10 cellular contexts compared by ENCODE assay signal in genomic region chr10:100655760-100656421, GRCh38.
DNase-seq lines count a peak whose midpoint lies in the region; ATAC-seq and TF ChIP-seq lines count a peak whose summit lies in the region.
"Had no signal": no experiment of that assay in that cellular context is flagged by ENCODE, and none has a peak within 500 bp of the region (broad histone marks: within the 10 kb centered on the region; RNA-seq: fewer than 3 reads in every experiment).

No MANE protein-coding gene starts in this region.

- POLR2A ChIA-PET in WTC11 (lab: Charles Lee) = interaction anchor here (0.6 kb wide), 1 partner anchor 68 kb away, joined by 3 read pairs; no protein-coding TSS in a partner anchor

- H3K4me1 ChIP-seq in colonic mucosa = no peaks in the 10 kb centered on the region

- H3K9me3 ChIP-seq in colonic mucosa = no peaks in the 10 kb centered on the region

- peak overlapping the region; percentile 82 for H3K4me3 Mint-ChIP-seq in activated CD4-positive, alpha-beta T cell treated with anti-CD3 and anti-CD28 coated beads, Interleukin-2, amount 10 ng/mL, durations not matched to agents 24 days and 14 days
- H3K4me3 Mint-ChIP-seq in WTC11 = peak overlapping the region; percentile 68
- peak overlapping the region; percentile 75 for H3K4me3 Mint-ChIP-seq in stimulated activated effector memory CD8-positive, alpha-beta T cell treated with anti-CD3 and anti-CD28 coated beads, Interleukin-12 subunit alpha, Interleukin-12 subunit beta, amount 100 ng/mL, for 72 hours

- TF ChIP-seq CTCF in WTC11 (IDR thresholded peaks at IDR 0.05) (no peak), colonic mucosa (IDR thresholded peaks at IDR 0.05) (no peak)

- no peak for DNase-seq in activated CD4-positive, alpha-beta T cell treated with anti-CD3 and anti-CD28 coated beads, Interleukin-2, amount 10 ng/mL, durations not matched to agents 24 days and 14 days
- no peak for DNase-seq in activated CD4-positive, alpha-beta T cell treated with anti-CD3 and anti-CD28 coated beads, Interleukin-2, amount 50 U/mL, for 1 hour
- no peak for DNase-seq in WTC11 (ENCODE audit: low spot score)
- DNase-seq in stimulated activated effector memory CD8-positive, alpha-beta T cell treated with anti-CD3 and anti-CD28 coated beads, Interleukin-12 subunit alpha, Interleukin-12 subunit beta, amount 100 ng/mL, for 72 hours (ENCODE audit: low spot score in 2 of 2) = no peak
- no peak for DNase-seq in colonic mucosa
- DNase-seq in D341Med (ENCODE audit: low spot score) = no peak
- DNase-seq: nucleus accumbens, T1000 had no signal

- peak overlapping the region; percentile 63 for H3K27ac Mint-ChIP-seq in activated CD4-positive, alpha-beta T cell treated with anti-CD3 and anti-CD28 coated beads, Interleukin-2, amount 10 ng/mL, durations not matched to agents 24 days and 14 days
- H3K27ac Mint-ChIP-seq in WTC11 = no peak overlapping the region
- H3K27ac Mint-ChIP-seq in stimulated activated effector memory CD8-positive, alpha-beta T cell treated with anti-CD3 and anti-CD28 coated beads, Interleukin-12 subunit alpha, Interleukin-12 subunit beta, amount 100 ng/mL, for 72 hours = no peak overlapping the region

- intact Hi-C loops in activated CD4-positive, alpha-beta T cell treated with anti-CD3 and anti-CD28 coated beads, Interleukin-2, amount 10 ng/mL, durations not matched to agents 24 days and 14 days (cut with micrococcal nuclease) = loop anchor here (2.0 to 10.0 kb wide), 5 partner anchors 87 to 569 kb away; partner anchors contain the start of gene LBX1
- intact Hi-C loops in colonic mucosa (cut with DNase I) = no loop called here

- H3K9me3 Mint-ChIP-seq in activated CD4-positive, alpha-beta T cell treated with anti-CD3 and anti-CD28 coated beads, Interleukin-2, amount 10 ng/mL, durations not matched to agents 24 days and 14 days = peaks cover 9% of the 10 kb centered on the region
- peaks cover 3% of the 10 kb centered on the region; the same call in 1 of the 2 replicates for H3K9me3 Mint-ChIP-seq in WTC11
- no peaks in the 10 kb centered on the region for H3K9me3 Mint-ChIP-seq in stimulated activated effector memory CD8-positive, alpha-beta T cell treated with anti-CD3 and anti-CD28 coated beads, Interleukin-12 subunit alpha, Interleukin-12 subunit beta, amount 100 ng/mL, for 72 hours

- H3K4me3 ChIP-seq in iPS-11a (ENCODE audit: low read depth, low read length) = peak overlapping the region; percentile 8
- no peak overlapping the region for H3K4me3 ChIP-seq in colonic mucosa

- H3K9ac ChIP-seq in colonic mucosa (ENCODE audit: low read depth in 2 of 2, low read length in 2 of 2) = no peak overlapping the region

- H3K27ac ChIP-seq in colonic mucosa = no peak overlapping the region

- no peaks in the 10 kb centered on the region for H3K36me3 ChIP-seq in colonic mucosa

- CTCF ChIA-PET in WTC11 (lab: Charles Lee) = interaction anchor here (1.1 kb wide), 1 partner anchor 222 kb away, joined by 4 read pairs; no protein-coding TSS in a partner anchor

- ATAC-seq in WTC11 (peak; percentile 6; the same call in 1 of the 2 replicates), GM19397 (IDR thresholded peaks at IDR 0.05; ENCODE audit: unreplicated experiment) (no peak)
- no peak for ATAC-seq in stimulated activated effector memory CD8-positive, alpha-beta T cell treated with anti-CD3 and anti-CD28 coated beads, Interleukin-12 subunit alpha, Interleukin-12 subunit beta, amount 100 ng/mL, for 72 hours

- peaks cover 28% of the 10 kb centered on the region for H3K4me1 Mint-ChIP-seq in activated CD4-positive, alpha-beta T cell treated with anti-CD3 and anti-CD28 coated beads, Interleukin-2, amount 10 ng/mL, durations not matched to agents 24 days and 14 days
- H3K4me1 Mint-ChIP-seq in WTC11 = peaks cover 39% of the 10 kb centered on the region
- peaks cover 36% of the 10 kb centered on the region for H3K4me1 Mint-ChIP-seq in stimulated activated effector memory CD8-positive, alpha-beta T cell treated with anti-CD3 and anti-CD28 coated beads, Interleukin-12 subunit alpha, Interleukin-12 subunit beta, amount 100 ng/mL, for 72 hours

- H3K27me3 ChIP-seq in colonic mucosa = peaks cover 78% of the 10 kb centered on the region

- H3K36me3 Mint-ChIP-seq in activated CD4-positive, alpha-beta T cell treated with anti-CD3 and anti-CD28 coated beads, Interleukin-2, amount 10 ng/mL, durations not matched to agents 24 days and 14 days (ENCODE audit: low read depth) = peaks cover 2% of the 10 kb centered on the region
- no peaks in the 10 kb centered on the region for H3K36me3 Mint-ChIP-seq in WTC11
- no peaks in the 10 kb centered on the region for H3K36me3 Mint-ChIP-seq in stimulated activated effector memory CD8-positive, alpha-beta T cell treated with anti-CD3 and anti-CD28 coated beads, Interleukin-12 subunit alpha, Interleukin-12 subunit beta, amount 100 ng/mL, for 72 hours

- peaks cover 76% of the 10 kb centered on the region for H3K27me3 Mint-ChIP-seq in activated CD4-positive, alpha-beta T cell treated with anti-CD3 and anti-CD28 coated beads, Interleukin-2, amount 10 ng/mL, durations not matched to agents 24 days and 14 days
- peaks cover 81% of the 10 kb centered on the region for H3K27me3 Mint-ChIP-seq in WTC11 (ENCODE audit: low read depth)

TF ChIP-seq in WTC11, 78 proteins besides CTCF, POLR2A, EP300 and RAD21:
- TF ChIP-seq CBFB (CRISPR knock-in tag; IDR thresholded peaks at IDR 0.05; ENCODE audit: low read depth) = no peak
- TF ChIP-seq, protein P1, sequence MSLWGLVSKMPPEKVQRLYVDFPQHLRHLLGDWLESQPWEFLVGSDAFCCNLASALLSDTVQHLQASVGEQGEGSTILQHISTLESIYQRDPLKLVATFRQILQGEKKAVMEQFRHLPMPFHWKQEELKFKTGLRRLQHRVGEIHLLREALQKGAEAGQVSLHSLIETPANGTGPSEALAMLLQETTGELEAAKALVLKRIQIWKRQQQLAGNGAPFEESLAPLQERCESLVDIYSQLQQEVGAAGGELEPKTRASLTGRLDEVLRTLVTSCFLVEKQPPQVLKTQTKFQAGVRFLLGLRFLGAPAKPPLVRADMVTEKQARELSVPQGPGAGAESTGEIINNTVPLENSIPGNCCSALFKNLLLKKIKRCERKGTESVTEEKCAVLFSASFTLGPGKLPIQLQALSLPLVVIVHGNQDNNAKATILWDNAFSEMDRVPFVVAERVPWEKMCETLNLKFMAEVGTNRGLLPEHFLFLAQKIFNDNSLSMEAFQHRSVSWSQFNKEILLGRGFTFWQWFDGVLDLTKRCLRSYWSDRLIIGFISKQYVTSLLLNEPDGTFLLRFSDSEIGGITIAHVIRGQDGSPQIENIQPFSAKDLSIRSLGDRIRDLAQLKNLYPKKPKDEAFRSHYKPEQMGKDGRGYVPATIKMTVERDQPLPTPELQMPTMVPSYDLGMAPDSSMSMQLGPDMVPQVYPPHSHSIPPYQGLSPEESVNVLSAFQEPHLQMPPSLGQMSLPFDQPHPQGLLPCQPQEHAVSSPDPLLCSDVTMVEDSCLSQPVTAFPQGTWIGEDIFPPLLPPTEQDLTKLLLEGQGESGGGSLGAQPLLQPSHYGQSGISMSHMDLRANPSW (CRISPR knock-in tag; conservative IDR thresholded peaks at IDR 0.05; ENCODE audit: low read depth) = no peak
- TF ChIP-seq ZNF263 (CRISPR knock-in tag; IDR thresholded peaks at IDR 0.05; ENCODE audit: low read depth) = peak; percentile 90
- TF ChIP-seq HMGXB4 (CRISPR knock-in tag; IDR thresholded peaks at IDR 0.05) = no peak
- TF ChIP-seq CREB1 (CRISPR knock-in tag; IDR thresholded peaks at IDR 0.05) = no peak
- TF ChIP-seq SMAD3 (CRISPR knock-in tag; IDR thresholded peaks at IDR 0.05; ENCODE audit: borderline replicate concordance) = no peak
- TF ChIP-seq, protein P2, sequence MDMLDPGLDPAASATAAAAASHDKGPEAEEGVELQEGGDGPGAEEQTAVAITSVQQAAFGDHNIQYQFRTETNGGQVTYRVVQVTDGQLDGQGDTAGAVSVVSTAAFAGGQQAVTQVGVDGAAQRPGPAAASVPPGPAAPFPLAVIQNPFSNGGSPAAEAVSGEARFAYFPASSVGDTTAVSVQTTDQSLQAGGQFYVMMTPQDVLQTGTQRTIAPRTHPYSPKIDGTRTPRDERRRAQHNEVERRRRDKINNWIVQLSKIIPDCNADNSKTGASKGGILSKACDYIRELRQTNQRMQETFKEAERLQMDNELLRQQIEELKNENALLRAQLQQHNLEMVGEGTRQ (CRISPR knock-in tag; IDR thresholded peaks at IDR 0.05) = 0 out of 2 replicates have a peak, but pooled peaks have one; percentile 12
- no peak for TF ChIP-seq ZNF396 (CRISPR knock-in tag; IDR thresholded peaks at IDR 0.05; ENCODE audit: borderline replicate concordance)
TF ChIP-seq in WTC11: peak in this region for 2.
